ENCODE assay signal across 26 cellular contexts in the genomic region with DNA sequence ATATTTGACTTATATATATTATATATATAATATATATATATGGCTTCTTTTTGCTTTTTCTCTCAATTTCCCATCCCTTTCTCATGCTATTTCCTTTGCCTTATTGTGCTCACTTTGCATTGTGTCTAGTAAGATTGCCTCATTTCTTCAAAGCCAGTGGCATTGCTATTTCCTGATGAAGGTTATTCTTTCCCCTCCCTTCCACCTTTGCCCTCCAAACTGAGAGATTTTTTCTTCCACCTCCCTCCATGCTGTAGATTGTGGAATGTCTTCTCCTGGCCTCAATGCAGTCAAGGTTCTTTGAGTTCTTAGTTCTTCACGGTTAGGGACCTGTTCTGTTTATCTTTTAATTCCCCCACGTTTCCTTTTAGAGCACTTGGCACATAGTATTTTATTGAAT. TPM values are rescaled to one million over a fixed set of nuclear protein-coding genes. Genes with fewer than 3 reads are reported as not detected.
A peak's percentile ranks its signal among the peaks of the same experiment; 100 is the strongest.
DNase-seq lines count a peak whose midpoint lies in the region; ATAC-seq, FAIRE-seq and TF ChIP-seq lines count a peak whose summit lies in the region.
"Had no signal": no experiment of that assay in that cellular context is flagged by ENCODE, and none has a peak within 500 bp of the region (broad histone marks: within the 10 kb centered on the region; RNA-seq: fewer than 3 reads in every experiment).

No MANE protein-coding gene starts in this region.

- H3K4me2 ChIP-seq in GM23338 (peak overlapping the region; percentile 60), hepatocyte (no peak overlapping the region)

- peaks cover 10% of the 10 kb centered on the region; the same call in 1 of the 2 replicates for H4K20me1 ChIP-seq in GM23338 (replicated peaks; ENCODE audit: insufficient read depth)
- peaks cover 5% of the 10 kb centered on the region for H4K20me1 ChIP-seq in hepatocyte (ENCODE audit: insufficient read depth, poor library complexity, severe bottlenecking)

- H3K27ac ChIP-seq in GM23338 (ENCODE audit: low read depth), result no peak overlapping the region
- peak overlapping the region; percentile 22 for H3K27ac ChIP-seq in hepatocyte
- no peak overlapping the region for H3K27ac ChIP-seq in kidney (ENCODE audit: low read depth in 2 of 2, low read length in 2 of 2)
- H3K27ac ChIP-seq: C4-2B had no signal

- no peaks in the 10 kb centered on the region for H3F3A ChIP-seq in GM23338 (replicated peaks; ENCODE audit: low read depth)

- ATAC-seq in GM23338 (no peak), GM18505 (IDR thresholded peaks at IDR 0.05; ENCODE audit: unreplicated experiment) (no peak)
- ATAC-seq in activated naive CD8-positive, alpha-beta T cell treated with anti-CD3 and anti-CD28 coated beads, Interleukin-2, amount 50 U/mL, for 24 hours, result no peak
- ATAC-seq: HCT116, Right ventricle myocardium inferior had no signal

- H3K9me3 Mint-ChIP-seq in GM23338, result no peaks in the 10 kb centered on the region; the same call in 2 of the 3 replicates
- H3K9me3 Mint-ChIP-seq in activated naive CD8-positive, alpha-beta T cell treated with anti-CD3 and anti-CD28 coated beads, Interleukin-2, amount 50 U/mL, for 24 hours, result no peaks in the 10 kb centered on the region
- H3K9me3 Mint-ChIP-seq in nephron, result no peaks in the 10 kb centered on the region
- H3K9me3 Mint-ChIP-seq: CD8-positive, alpha-beta memory T cell had no signal

- H3K36me3 Mint-ChIP-seq in GM23338 (ENCODE audit: low read depth) (no peaks in the 10 kb centered on the region), nephron (ENCODE audit: low read depth) (no peaks in the 10 kb centered on the region)
- H3K36me3 Mint-ChIP-seq in activated naive CD8-positive, alpha-beta T cell treated with anti-CD3 and anti-CD28 coated beads, Interleukin-2, amount 50 U/mL, for 24 hours (ENCODE audit: low read depth), result no peaks in the 10 kb centered on the region
- H3K36me3 Mint-ChIP-seq: CD8-positive, alpha-beta memory T cell had no signal

- H3K4me1 Mint-ChIP-seq in GM23338, result peaks cover 35% of the 10 kb centered on the region
- peaks cover 7% of the 10 kb centered on the region for H3K4me1 Mint-ChIP-seq in activated naive CD8-positive, alpha-beta T cell treated with anti-CD3 and anti-CD28 coated beads, Interleukin-2, amount 50 U/mL, for 24 hours
- peaks cover 10% of the 10 kb centered on the region for H3K4me1 Mint-ChIP-seq in nephron

- H3K36me3 ChIP-seq in GM23338 (ENCODE audit: insufficient read depth) (no peaks in the 10 kb centered on the region), hepatocyte (replicated peaks; ENCODE audit: insufficient read depth, low read depth) (no peaks in the 10 kb centered on the region), kidney (ENCODE audit: control insufficient read depth in 1 of 2, insufficient read depth in 2 of 2, low read length in 2 of 2) (no peaks in the 10 kb centered on the region)

- TF ChIP-seq CTCF in GM23338 (conservative IDR thresholded peaks at IDR 0.05; ENCODE audit: low read depth in 2 of 2) (no peak), hepatocyte (IDR thresholded peaks at IDR 0.05; ENCODE audit: poor library complexity) (no peak), nephron (IDR thresholded peaks at IDR 0.05; ENCODE audit: unreplicated experiment in 3 of 3) (no peak), kidney (IDR thresholded peaks at IDR 0.05; ENCODE audit: borderline replicate concordance, extremely low read depth, insufficient read depth) (no peak)

- H3K4me3 ChIP-seq in GM23338 (no peak overlapping the region), hepatocyte (no peak overlapping the region), kidney (ENCODE audit: low read length in 2 of 2) (no peak overlapping the region)

- H3K4me3 Mint-ChIP-seq in GM23338 (no peak overlapping the region), nephron (no peak overlapping the region)
- no peak overlapping the region for H3K4me3 Mint-ChIP-seq in activated naive CD8-positive, alpha-beta T cell treated with anti-CD3 and anti-CD28 coated beads, Interleukin-2, amount 50 U/mL, for 24 hours

- no peaks in the 10 kb centered on the region for H3K9me3 ChIP-seq in hepatocyte (ENCODE audit: low read depth)
- H3K9me3 ChIP-seq in kidney (ENCODE audit: control insufficient read depth in 1 of 2, low read length in 2 of 2), result no peaks in the 10 kb centered on the region

- DNase-seq in GM23338 (ENCODE audit: low spot score) (no peak), hepatocyte (ENCODE audit: low spot score) (no peak), NCI-H2196 treated with DMSO at 0.1 percent for 48 hours (lab: John Stamatoyannopoulos, UW; ENCODE audit: unreplicated experiment) (no peak), midbrain (lab: John Stamatoyannopoulos, UW) (no peak), kidney (no peak)
- DNase-seq in activated naive CD8-positive, alpha-beta T cell treated with anti-CD3 and anti-CD28 coated beads, Interleukin-2, amount 50 U/mL, for 24 hours, result no peak
- DNase-seq: Calu3; CD8-positive, alpha-beta memory T cell; KG1; NCI-H1092 treated with DMSO at 0.1 percent for 48 hours; NCI-H2081; NCI-H2171; NCI-H446; NCI-H526; OCI-M1 had no signal

- no peak for TF ChIP-seq POLR2A in GM18505 (IDR thresholded peaks at IDR 0.05; ENCODE audit: borderline replicate concordance, extremely low read depth, insufficient read depth, insufficient read length)

- H3K9ac ChIP-seq in kidney (ENCODE audit: low read length in 2 of 2), result no peak overlapping the region

- H2AFZ ChIP-seq in GM23338, result no peak overlapping the region
- H2AFZ ChIP-seq in hepatocyte, result no peak overlapping the region

- H3K27me3 Mint-ChIP-seq in GM23338 (ENCODE audit: insufficient read depth, low read depth, poor library complexity) (no peaks in the 10 kb centered on the region), nephron (ENCODE audit: low read depth) (no peaks in the 10 kb centered on the region)
- peaks cover 5% of the 10 kb centered on the region for H3K27me3 Mint-ChIP-seq in activated naive CD8-positive, alpha-beta T cell treated with anti-CD3 and anti-CD28 coated beads, Interleukin-2, amount 50 U/mL, for 24 hours

- H3K79me2 ChIP-seq in GM23338 (replicated peaks; ENCODE audit: insufficient read depth) (peaks cover 21% of the 10 kb centered on the region), hepatocyte (peaks cover 93% of the 10 kb centered on the region)

- H3K27me3 ChIP-seq in GM23338 (ENCODE audit: insufficient read depth), result no peaks in the 10 kb centered on the region
- H3K27me3 ChIP-seq in hepatocyte, result no peaks in the 10 kb centered on the region

- 46% methylated on average over 2 of the region's 2 CpGs for WGBS in hepatocyte (ENCODE audit: low lambda C conversion rate, missing lambda C conversion rate)

- H3K27ac Mint-ChIP-seq in GM23338, result no peak overlapping the region
- peak overlapping the region; percentile 23 for H3K27ac Mint-ChIP-seq in activated naive CD8-positive, alpha-beta T cell treated with anti-CD3 and anti-CD28 coated beads, Interleukin-2, amount 50 U/mL, for 24 hours
- H3K27ac Mint-ChIP-seq in nephron, result peak overlapping the region in 2 of 3 experiments; percentile 16 to 26

- H3K9me2 ChIP-seq in GM23338 (ENCODE audit: insufficient read depth), result no peaks in the 10 kb centered on the region
- no peaks in the 10 kb centered on the region for H3K9me2 ChIP-seq in hepatocyte (replicated peaks; ENCODE audit: insufficient read depth)

- intact Hi-C loops in kidney (cut with DNase I), result no loop called here

- no peak for FAIRE-seq in kidney (lab: Jason Lieb, UNC)
- FAIRE-seq: A204.1, G401.6, GM12892, GM18507, H1, HTR-8/SVneo had no signal

- H3K4me1 ChIP-seq in GM23338 (ENCODE audit: insufficient read depth) (peaks cover 39% of the 10 kb centered on the region), hepatocyte (ENCODE audit: insufficient read depth) (peaks cover 12% of the 10 kb centered on the region), kidney (ENCODE audit: control insufficient read depth in 1 of 2, insufficient read depth in 1 of 2, low read depth in 1 of 2, low read length in 2 of 2) (peaks cover 5 to 7% of the 10 kb centered on the region in 2 donors)

TF ChIP-seq in GM23338, 12 proteins besides CTCF, POLR2A, EP300 and RAD21:
- TF ChIP-seq POLR2AphosphoS5 (IDR thresholded peaks at IDR 0.05; ENCODE audit: low read depth), result no peak

RNA-seq across cellular contexts. Expression of gene SH3BGRL2, which starts 17.2 kb away (rescaled TPM):
- total RNA-seq in GM23338 (2014; rRNA removed; shearing (Covaris generic)), result 23.8 and 24.5 TPM in 2 replicates
- polyA plus RNA-seq in GM23338 (2016; fragmentation: Nextera tagmentation; extraction: Ambion mirVana) (7.5 and 8.4 TPM in 2 replicates), hepatocyte (23.4 and 24.1 TPM in 2 replicates), kidney (ENCODE audit: insufficient read depth, low read depth, low replicate concordance) (18.6 TPM)
- total RNA-seq in hepatocyte (63.6 and 71.4 TPM in 2 replicates), kidney (14.6 TPM)
